Comparison of ENCODE assay signal across 1 cellular context in genomic region chr12:53451661-53452158, GRCh38.
TF ChIP-seq lines count a peak whose summit lies in the region.

TSS of gene PCBP2 (plus strand) at chr12:53452102. CDS start at chr12:53454801, 2,699 bp downstream.

TF ChIP-seq in HepG2, 621 proteins besides CTCF, POLR2A, EP300 and RAD21 (continued from another document and continues in another):
- TF ChIP-seq, protein P1, sequence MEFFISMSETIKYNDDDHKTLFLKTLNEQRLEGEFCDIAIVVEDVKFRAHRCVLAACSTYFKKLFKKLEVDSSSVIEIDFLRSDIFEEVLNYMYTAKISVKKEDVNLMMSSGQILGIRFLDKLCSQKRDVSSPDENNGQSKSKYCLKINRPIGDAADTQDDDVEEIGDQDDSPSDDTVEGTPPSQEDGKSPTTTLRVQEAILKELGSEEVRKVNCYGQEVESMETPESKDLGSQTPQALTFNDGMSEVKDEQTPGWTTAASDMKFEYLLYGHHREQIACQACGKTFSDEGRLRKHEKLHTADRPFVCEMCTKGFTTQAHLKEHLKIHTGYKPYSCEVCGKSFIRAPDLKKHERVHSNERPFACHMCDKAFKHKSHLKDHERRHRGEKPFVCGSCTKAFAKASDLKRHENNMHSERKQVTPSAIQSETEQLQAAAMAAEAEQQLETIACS (CRISPR knock-in tag; IDR thresholded peaks at IDR 0.05): no peak
- TF ChIP-seq MAFF (IDR thresholded peaks at IDR 0.05; ENCODE audit: low read depth, low read length) (no peak), ZEB1 (IDR thresholded peaks at IDR 0.05; ENCODE audit: insufficient replicate concordance, low read depth) (peak; percentile 8), SUZ12 (IDR thresholded peaks at IDR 0.05; ENCODE audit: low read depth, low read length) (no peak), ZNF251 (CRISPR knock-in tag; IDR thresholded peaks at IDR 0.05) (no peak), ASH2L (IDR thresholded peaks at IDR 0.05; ENCODE audit: insufficient read length, low read depth, low read length) (no peak), STAG1 (CRISPR knock-in tag; IDR thresholded peaks at IDR 0.05) (peak; percentile 21; the same call in 1 of the 2 replicates), TBX2 (CRISPR knock-in tag; IDR thresholded peaks at IDR 0.05; ENCODE audit: borderline replicate concordance) (peak; percentile 69), DMTF1 (CRISPR knock-in tag; IDR thresholded peaks at IDR 0.05) (no peak), ZNF75D (CRISPR knock-in tag; IDR thresholded peaks at IDR 0.05; ENCODE audit: borderline replicate concordance) (no peak), ZNF619 (CRISPR knock-in tag; IDR thresholded peaks at IDR 0.05) (no peak), HOXA5 (CRISPR knock-in tag; IDR thresholded peaks at IDR 0.05) (0 out of 2 replicates have a peak, but pooled peaks have one; percentile 18), RFX3 (CRISPR knock-in tag; IDR thresholded peaks at IDR 0.05) (no peak), ZSCAN9 (CRISPR knock-in tag; IDR thresholded peaks at IDR 0.05; ENCODE audit: borderline replicate concordance) (no peak), ATF1 (CRISPR knock-in tag; IDR thresholded peaks at IDR 0.05) (peak; percentile 91), TBX3 (IDR thresholded peaks at IDR 0.05; ENCODE audit: borderline replicate concordance) (no peak), ETV5 (CRISPR knock-in tag; IDR thresholded peaks at IDR 0.05; ENCODE audit: borderline replicate concordance) (peak; percentile 71), SAP130 (CRISPR knock-in tag; IDR thresholded peaks at IDR 0.05; ENCODE audit: low read depth) (peak; percentile 95), ZNF776 (CRISPR knock-in tag; IDR thresholded peaks at IDR 0.05) (no peak; the same call in 1 of the 2 replicates), GLI4 (CRISPR knock-in tag; IDR thresholded peaks at IDR 0.05; ENCODE audit: borderline replicate concordance) (no peak), SIX4 (CRISPR knock-in tag; IDR thresholded peaks at IDR 0.05) (peak; percentile 51; the same call in 1 of the 2 replicates), GATAD1 (CRISPR knock-in tag; IDR thresholded peaks at IDR 0.05) (peak; percentile 87), MED13 (CRISPR knock-in tag; IDR thresholded peaks at IDR 0.05) (0 out of 2 replicates have a peak, but pooled peaks have one; percentile 36), ZNF264 (CRISPR knock-in tag; IDR thresholded peaks at IDR 0.05) (peak; percentile 53; the same call in 1 of the 2 replicates), ZNF782 (CRISPR knock-in tag; IDR thresholded peaks at IDR 0.05; ENCODE audit: borderline replicate concordance) (no peak), TAF1 (CRISPR knock-in tag; IDR thresholded peaks at IDR 0.05) (peak; percentile 71), DNMT3B (CRISPR knock-in tag; conservative IDR thresholded peaks at IDR 0.05) (no peak), GMEB1 (CRISPR knock-in tag; IDR thresholded peaks at IDR 0.05; ENCODE audit: borderline replicate concordance) (peak; percentile 92), ZBTB33 (CRISPR knock-in tag; IDR thresholded peaks at IDR 0.05) (peak; percentile 84), RARG (CRISPR knock-in tag; IDR thresholded peaks at IDR 0.05; ENCODE audit: low read depth) (no peak), NFIC (IDR thresholded peaks at IDR 0.05; ENCODE audit: low read length) (no peak), ZNF530 (CRISPR knock-in tag; IDR thresholded peaks at IDR 0.05; ENCODE audit: low read depth) (no peak), PHF8 (CRISPR knock-in tag; IDR thresholded peaks at IDR 0.05) (no peak), ZNF431 (CRISPR knock-in tag; IDR thresholded peaks at IDR 0.05; ENCODE audit: borderline replicate concordance, low read depth) (no peak), ATRX (CRISPR knock-in tag; IDR thresholded peaks at IDR 0.05; ENCODE audit: borderline replicate concordance) (no peak), NR2F6 (IDR thresholded peaks at IDR 0.05) (no peak), NR2F6 (CRISPR knock-in tag; IDR thresholded peaks at IDR 0.05) (peak; percentile 71; the same call in 1 of the 2 replicates), ZNF577 (CRISPR knock-in tag; IDR thresholded peaks at IDR 0.05; ENCODE audit: borderline replicate concordance, low read depth) (no peak), NR2F1 (CRISPR knock-in tag; IDR thresholded peaks at IDR 0.05) (no peak), ZNF737 (CRISPR knock-in tag; IDR thresholded peaks at IDR 0.05; ENCODE audit: borderline replicate concordance) (no peak), KMT2A (CRISPR knock-in tag; IDR thresholded peaks at IDR 0.05) (peak; percentile 55)
- TF ChIP-seq, protein P2, sequence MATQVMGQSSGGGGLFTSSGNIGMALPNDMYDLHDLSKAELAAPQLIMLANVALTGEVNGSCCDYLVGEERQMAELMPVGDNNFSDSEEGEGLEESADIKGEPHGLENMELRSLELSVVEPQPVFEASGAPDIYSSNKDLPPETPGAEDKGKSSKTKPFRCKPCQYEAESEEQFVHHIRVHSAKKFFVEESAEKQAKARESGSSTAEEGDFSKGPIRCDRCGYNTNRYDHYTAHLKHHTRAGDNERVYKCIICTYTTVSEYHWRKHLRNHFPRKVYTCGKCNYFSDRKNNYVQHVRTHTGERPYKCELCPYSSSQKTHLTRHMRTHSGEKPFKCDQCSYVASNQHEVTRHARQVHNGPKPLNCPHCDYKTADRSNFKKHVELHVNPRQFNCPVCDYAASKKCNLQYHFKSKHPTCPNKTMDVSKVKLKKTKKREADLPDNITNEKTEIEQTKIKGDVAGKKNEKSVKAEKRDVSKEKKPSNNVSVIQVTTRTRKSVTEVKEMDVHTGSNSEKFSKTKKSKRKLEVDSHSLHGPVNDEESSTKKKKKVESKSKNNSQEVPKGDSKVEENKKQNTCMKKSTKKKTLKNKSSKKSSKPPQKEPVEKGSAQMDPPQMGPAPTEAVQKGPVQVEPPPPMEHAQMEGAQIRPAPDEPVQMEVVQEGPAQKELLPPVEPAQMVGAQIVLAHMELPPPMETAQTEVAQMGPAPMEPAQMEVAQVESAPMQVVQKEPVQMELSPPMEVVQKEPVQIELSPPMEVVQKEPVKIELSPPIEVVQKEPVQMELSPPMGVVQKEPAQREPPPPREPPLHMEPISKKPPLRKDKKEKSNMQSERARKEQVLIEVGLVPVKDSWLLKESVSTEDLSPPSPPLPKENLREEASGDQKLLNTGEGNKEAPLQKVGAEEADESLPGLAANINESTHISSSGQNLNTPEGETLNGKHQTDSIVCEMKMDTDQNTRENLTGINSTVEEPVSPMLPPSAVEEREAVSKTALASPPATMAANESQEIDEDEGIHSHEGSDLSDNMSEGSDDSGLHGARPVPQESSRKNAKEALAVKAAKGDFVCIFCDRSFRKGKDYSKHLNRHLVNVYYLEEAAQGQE (IDR thresholded peaks at IDR 0.05; ENCODE audit: borderline replicate concordance in 1 of 2, low read depth in 1 of 2, low read length in 2 of 2): peak in 1 of 2 experiments; percentile 52; a peak in 1 of 4 replicates
- TF ChIP-seq, protein P3, sequence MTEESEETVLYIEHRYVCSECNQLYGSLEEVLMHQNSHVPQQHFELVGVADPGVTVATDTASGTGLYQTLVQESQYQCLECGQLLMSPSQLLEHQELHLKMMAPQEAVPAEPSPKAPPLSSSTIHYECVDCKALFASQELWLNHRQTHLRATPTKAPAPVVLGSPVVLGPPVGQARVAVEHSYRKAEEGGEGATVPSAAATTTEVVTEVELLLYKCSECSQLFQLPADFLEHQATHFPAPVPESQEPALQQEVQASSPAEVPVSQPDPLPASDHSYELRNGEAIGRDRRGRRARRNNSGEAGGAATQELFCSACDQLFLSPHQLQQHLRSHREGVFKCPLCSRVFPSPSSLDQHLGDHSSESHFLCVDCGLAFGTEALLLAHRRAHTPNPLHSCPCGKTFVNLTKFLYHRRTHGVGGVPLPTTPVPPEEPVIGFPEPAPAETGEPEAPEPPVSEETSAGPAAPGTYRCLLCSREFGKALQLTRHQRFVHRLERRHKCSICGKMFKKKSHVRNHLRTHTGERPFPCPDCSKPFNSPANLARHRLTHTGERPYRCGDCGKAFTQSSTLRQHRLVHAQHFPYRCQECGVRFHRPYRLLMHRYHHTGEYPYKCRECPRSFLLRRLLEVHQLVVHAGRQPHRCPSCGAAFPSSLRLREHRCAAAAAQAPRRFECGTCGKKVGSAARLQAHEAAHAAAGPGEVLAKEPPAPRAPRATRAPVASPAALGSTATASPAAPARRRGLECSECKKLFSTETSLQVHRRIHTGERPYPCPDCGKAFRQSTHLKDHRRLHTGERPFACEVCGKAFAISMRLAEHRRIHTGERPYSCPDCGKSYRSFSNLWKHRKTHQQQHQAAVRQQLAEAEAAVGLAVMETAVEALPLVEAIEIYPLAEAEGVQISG (CRISPR knock-in tag; IDR thresholded peaks at IDR 0.05): peak; percentile 99
- TF ChIP-seq, protein P4, sequence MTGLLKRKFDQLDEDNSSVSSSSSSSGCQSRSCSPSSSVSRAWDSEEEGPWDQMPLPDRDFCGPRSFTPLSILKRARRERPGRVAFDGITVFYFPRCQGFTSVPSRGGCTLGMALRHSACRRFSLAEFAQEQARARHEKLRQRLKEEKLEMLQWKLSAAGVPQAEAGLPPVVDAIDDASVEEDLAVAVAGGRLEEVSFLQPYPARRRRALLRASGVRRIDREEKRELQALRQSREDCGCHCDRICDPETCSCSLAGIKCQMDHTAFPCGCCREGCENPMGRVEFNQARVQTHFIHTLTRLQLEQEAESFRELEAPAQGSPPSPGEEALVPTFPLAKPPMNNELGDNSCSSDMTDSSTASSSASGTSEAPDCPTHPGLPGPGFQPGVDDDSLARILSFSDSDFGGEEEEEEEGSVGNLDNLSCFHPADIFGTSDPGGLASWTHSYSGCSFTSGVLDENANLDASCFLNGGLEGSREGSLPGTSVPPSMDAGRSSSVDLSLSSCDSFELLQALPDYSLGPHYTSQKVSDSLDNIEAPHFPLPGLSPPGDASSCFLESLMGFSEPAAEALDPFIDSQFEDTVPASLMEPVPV (CRISPR knock-in tag; IDR thresholded peaks at IDR 0.05): peak; percentile 70; the same call in 1 of the 2 replicates
- TF ChIP-seq, protein P5, sequence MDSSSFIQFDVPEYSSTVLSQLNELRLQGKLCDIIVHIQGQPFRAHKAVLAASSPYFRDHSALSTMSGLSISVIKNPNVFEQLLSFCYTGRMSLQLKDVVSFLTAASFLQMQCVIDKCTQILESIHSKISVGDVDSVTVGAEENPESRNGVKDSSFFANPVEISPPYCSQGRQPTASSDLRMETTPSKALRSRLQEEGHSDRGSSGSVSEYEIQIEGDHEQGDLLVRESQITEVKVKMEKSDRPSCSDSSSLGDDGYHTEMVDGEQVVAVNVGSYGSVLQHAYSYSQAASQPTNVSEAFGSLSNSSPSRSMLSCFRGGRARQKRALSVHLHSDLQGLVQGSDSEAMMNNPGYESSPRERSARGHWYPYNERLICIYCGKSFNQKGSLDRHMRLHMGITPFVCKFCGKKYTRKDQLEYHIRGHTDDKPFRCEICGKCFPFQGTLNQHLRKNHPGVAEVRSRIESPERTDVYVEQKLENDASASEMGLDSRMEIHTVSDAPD (CRISPR knock-in tag; IDR thresholded peaks at IDR 0.05): no peak; the same call in 1 of the 2 replicates
